In the genomic region with DNA sequence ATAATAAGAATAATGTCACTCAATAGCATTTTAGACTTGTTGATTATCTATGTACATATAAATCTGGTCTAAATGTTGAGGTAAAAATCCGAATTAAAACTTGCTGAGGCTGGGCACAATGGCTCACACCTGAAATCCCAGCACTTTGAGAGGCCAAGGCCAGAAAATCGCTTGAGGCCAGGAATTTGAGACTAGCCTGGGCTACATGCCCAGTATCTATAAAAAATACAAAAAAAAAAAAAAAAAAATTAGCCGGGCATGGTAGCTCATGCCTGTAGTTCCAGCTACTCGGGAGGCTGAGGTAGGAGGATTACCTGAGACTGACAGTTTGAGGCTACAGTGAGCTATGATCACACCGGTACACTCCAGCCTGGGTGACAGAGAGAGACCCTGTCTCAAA, we compare ENCODE assay signal across 21 cellular contexts.
"Had no signal": no experiment of that assay in that cellular context is flagged by ENCODE, and none has a peak within 500 bp of the region (broad histone marks: within the 10 kb centered on the region; RNA-seq: fewer than 3 reads in every experiment).

No MANE protein-coding gene starts in this region.

- H3K27ac ChIP-seq: neural progenitor cell, spleen, testis, vagina had no signal

- H2AFZ ChIP-seq: neural progenitor cell had no signal

- H3K4me1 Mint-ChIP-seq: immature natural killer cell, neural progenitor cell had no signal

- H3K4me2 ChIP-seq: neural progenitor cell had no signal

- H3K27me3 Mint-ChIP-seq: activated naive CD8-positive, alpha-beta T cell treated with anti-CD3 and anti-CD28 coated beads for 36 hours had no signal

- H3K4me3 Mint-ChIP-seq: activated naive CD8-positive, alpha-beta T cell treated with anti-CD3 and anti-CD28 coated beads for 36 hours; activated T-cell treated with anti-CD3 and anti-CD28 coated beads, Interleukin-2, amount 50 U/mL, for 4 hours; dendritic cell treated with granulocyte-macrophage colony-stimulating factor and Interleukin-4, amounts not matched to agents 40 ng/mL and 50 ng/mL, for 4 days; immature natural killer cell; naive thymus-derived CD4-positive, alpha-beta T cell; neural progenitor cell; T-helper 2 cell treated with Interferon-gamma antibody and Interleukin-4, amounts not matched to agents 5 μg/mL and 100 μg/mL, for 36 hours; type B pancreatic cell had no signal

- H3K27ac Mint-ChIP-seq: activated naive CD8-positive, alpha-beta T cell treated with anti-CD3 and anti-CD28 coated beads for 36 hours; dendritic cell treated with granulocyte-macrophage colony-stimulating factor and Interleukin-4, amounts not matched to agents 40 ng/mL and 50 ng/mL, for 4 days; immature natural killer cell; naive thymus-derived CD4-positive, alpha-beta T cell; neural progenitor cell; T-helper 2 cell treated with Interferon-gamma antibody and Interleukin-4, amounts not matched to agents 5 μg/mL and 100 μg/mL, for 36 hours; type B pancreatic cell had no signal

- H3K9me3 ChIP-seq: spleen, testis, vagina had no signal

- H3K27me3 ChIP-seq: testis, vagina had no signal

- DNase-seq: activated CD8-positive, alpha-beta memory T cell treated with anti-CD3 and anti-CD28 coated beads, Interleukin-2, amount 50 U/mL, for 48 hours; activated naive CD4-positive, alpha-beta T cell treated with Interleukin-2 at 50 U/mL for 16 hours; activated naive CD8-positive, alpha-beta T cell treated with anti-CD3 and anti-CD28 coated beads for 36 hours; activated T-cell treated with anti-CD3 and anti-CD28 coated beads, Interleukin-2, amount 50 U/mL, for 4 hours; amniotic stem cell; effector CD4-positive, alpha-beta T cell; foreskin melanocyte; immature natural killer cell; naive thymus-derived CD4-positive, alpha-beta T cell; spleen; stimulated activated CD4-positive, alpha-beta T cell treated with anti-CD3 and anti-CD28 coated beads, Interleukin-4, amount 100 ng/mL, for 1 hour; stimulated activated naive CD4-positive, alpha-beta T cell; testis had no signal

- H3K36me3 Mint-ChIP-seq: activated naive CD8-positive, alpha-beta T cell treated with anti-CD3 and anti-CD28 coated beads for 36 hours; immature natural killer cell; neural progenitor cell; type B pancreatic cell had no signal

- FAIRE-seq: TTC549 had no signal

- H3K36me3 ChIP-seq: neural progenitor cell, spleen, vagina had no signal

- ATAC-seq: activated T-cell treated with anti-CD3 and anti-CD28 coated beads, Interleukin-2, amount 50 U/mL, for 4 hours; left lobe of liver; naive thymus-derived CD4-positive, alpha-beta T cell had no signal

- H3K9me3 Mint-ChIP-seq: activated naive CD8-positive, alpha-beta T cell treated with anti-CD3 and anti-CD28 coated beads for 36 hours; activated T-cell treated with anti-CD3 and anti-CD28 coated beads, Interleukin-2, amount 50 U/mL, for 4 hours; dendritic cell treated with granulocyte-macrophage colony-stimulating factor and Interleukin-4, amounts not matched to agents 40 ng/mL and 50 ng/mL, for 4 days; immature natural killer cell; naive thymus-derived CD4-positive, alpha-beta T cell; neural progenitor cell; T-helper 2 cell treated with Interferon-gamma antibody and Interleukin-4, amounts not matched to agents 5 μg/mL and 100 μg/mL, for 36 hours; type B pancreatic cell had no signal

- H3K9ac ChIP-seq: neural progenitor cell had no signal

- H3K4me3 ChIP-seq: lung, neural progenitor cell, spleen, testis, vagina had no signal

- H3K4me1 ChIP-seq: neural progenitor cell, testis, vagina had no signal
